ENCODE assay signal across 1 cellular context in the genomic region with DNA sequence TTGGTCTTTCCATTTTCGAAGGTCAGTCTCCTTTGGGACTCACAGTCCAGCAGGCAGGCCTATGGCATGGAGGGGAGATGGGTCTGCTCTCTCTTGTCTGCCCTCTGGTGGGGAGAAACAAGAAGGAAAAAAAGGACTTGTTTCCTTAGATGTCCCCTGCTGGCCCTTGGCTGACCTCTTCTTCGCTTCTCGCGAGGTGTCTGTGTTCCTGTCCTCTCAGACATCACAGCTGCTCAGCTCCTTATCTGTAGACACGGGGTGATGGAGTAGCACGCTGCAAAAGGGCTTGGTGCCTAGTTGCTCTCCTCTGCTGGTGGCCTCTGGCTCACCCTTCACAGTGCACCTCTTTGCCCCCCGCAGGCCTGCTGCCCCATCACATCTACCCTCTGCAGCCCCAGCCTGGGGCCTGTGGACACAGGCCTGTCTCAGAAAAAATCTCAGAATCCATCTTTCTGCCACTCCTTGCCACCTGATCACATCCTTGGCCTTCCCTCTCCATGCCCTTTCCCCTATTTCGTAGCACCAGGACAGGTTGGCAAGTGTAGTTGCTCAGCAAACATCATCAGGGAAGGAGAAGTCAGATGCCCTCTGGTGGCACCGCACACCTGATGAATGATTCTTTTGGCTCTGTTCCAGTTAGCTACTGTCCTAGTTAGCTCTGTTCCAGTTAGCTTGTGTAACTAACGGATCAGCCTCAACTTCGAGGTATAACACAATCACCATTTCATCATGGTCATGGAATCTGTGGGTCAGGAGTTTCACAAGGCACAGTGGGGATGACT.
TF ChIP-seq lines count a peak whose summit lies in the region.

No MANE protein-coding gene starts in this region.

TF ChIP-seq in H1, 55 proteins besides CTCF, POLR2A, EP300 and RAD21:
- TF ChIP-seq CEBPB (IDR thresholded peaks at IDR 0.05; ENCODE audit: low read depth, low read length): no peak
- peak; percentile 56; the same call in 1 of the 2 replicates for TF ChIP-seq CHD2 (IDR thresholded peaks at IDR 0.05; ENCODE audit: low read length)
- no peak for TF ChIP-seq GTF2F1 (IDR thresholded peaks at IDR 0.05; ENCODE audit: borderline replicate concordance, low read depth, low read length)
- no peak for TF ChIP-seq CTBP2 (IDR thresholded peaks at IDR 0.05; ENCODE audit: borderline replicate concordance, insufficient read depth, insufficient read length, low read length)
- no peak for TF ChIP-seq ASH2L (IDR thresholded peaks at IDR 0.05; ENCODE audit: low read length)
- TF ChIP-seq JUND (IDR thresholded peaks at IDR 0.05; ENCODE audit: low read length): no peak
- TF ChIP-seq MAX (IDR thresholded peaks at IDR 0.05): no peak
TF ChIP-seq in H1: peak in this region for 1.
